ENCODE assay signal across 1 cellular context in genomic region chr1:194387531-194387930, GRCh38.
TF ChIP-seq lines count a peak whose summit lies in the region.

No MANE protein-coding gene starts in this region.

TF ChIP-seq in SK-N-SH, 30 proteins besides CTCF, POLR2A, EP300 and RAD21 (continued from another document):
- no peak for TF ChIP-seq FOXJ3 (CRISPR knock-in tag; IDR thresholded peaks at IDR 0.05)
- no peak for TF ChIP-seq MEF2A (IDR thresholded peaks at IDR 0.05; ENCODE audit: borderline replicate concordance, low read depth)
- TF ChIP-seq FOXM1 (IDR thresholded peaks at IDR 0.05; ENCODE audit: low read depth) = no peak
- TF ChIP-seq CHD2 (IDR thresholded peaks at IDR 0.05; ENCODE audit: low read length, partially characterized antibody) = no peak
